1 cellular context compared by ENCODE assay signal in genomic region chrX:39821709-39822095, GRCh38.
TF ChIP-seq lines count a peak whose summit lies in the region.

No MANE protein-coding gene starts in this region.

TF ChIP-seq in WTC11, 78 proteins besides CTCF, POLR2A, EP300 and RAD21 (continued from another document):
- TF ChIP-seq ATF3 (CRISPR knock-in tag; conservative IDR thresholded peaks at IDR 0.05) = no peak
- no peak for TF ChIP-seq NFYB (CRISPR knock-in tag; conservative IDR thresholded peaks at IDR 0.05; ENCODE audit: low read depth)
